ENCODE assay signal across 24 cellular contexts in genomic region chr2:37571571-37572136, GRCh38.
DNase-seq lines count a peak whose midpoint lies in the region; ATAC-seq and TF ChIP-seq lines count a peak whose summit lies in the region.
"Had no signal": no experiment of that assay in that cellular context is flagged by ENCODE, and none has a peak within 500 bp of the region (broad histone marks: within the 10 kb centered on the region; RNA-seq: fewer than 3 reads in every experiment).

No MANE protein-coding gene starts in this region.

- peak overlapping the region; percentile 17 to 75 for H2BK12ac ChIP-seq in mesenchymal stem cell (ENCODE audit: low read length in 2 of 2)

- no peak overlapping the region for H2BK5ac ChIP-seq in mesenchymal stem cell (ENCODE audit: low read depth, low read length, poor library complexity, severe bottlenecking)

- TF ChIP-seq CTCF in tibial artery (IDR thresholded peaks at IDR 0.05), result no peak
- no peak for TF ChIP-seq CTCF in omental fat pad (IDR thresholded peaks at IDR 0.05)
- TF ChIP-seq CTCF in gastroesophageal sphincter (IDR thresholded peaks at IDR 0.05), result no peak

- peaks cover 0 to 6% of the 10 kb centered on the region in 2 donors for H3K9me3 Mint-ChIP-seq in activated T-cell treated with anti-CD3 and anti-CD28 coated beads, Interleukin-2, amount 50 U/mL, for 72 hours
- H3K9me3 Mint-ChIP-seq in stimulated activated naive CD8-positive, alpha-beta T cell treated with anti-CD3 and anti-CD28 coated beads, Interleukin-15, amount 100 ng/mL, for 72 hours, result peaks cover 3 to 8% of the 10 kb centered on the region in 2 donors

- no peak overlapping the region for H4K91ac ChIP-seq in mesenchymal stem cell (ENCODE audit: low read length)

- peak overlapping the region; percentile 6 for H2BK120ac ChIP-seq in mesenchymal stem cell (ENCODE audit: low read depth, low read length)

- H4K8ac ChIP-seq in mesenchymal stem cell (ENCODE audit: low read length), result peak overlapping the region; percentile 35

- H3K9me3 ChIP-seq in adipocyte (ENCODE audit: control insufficient read depth, low read length) (no peaks in the 10 kb centered on the region), mesenchymal stem cell (ENCODE audit: control insufficient read depth, low read length) (no peaks in the 10 kb centered on the region), tibial artery (no peaks in the 10 kb centered on the region), gastroesophageal sphincter (no peaks in the 10 kb centered on the region)
- H3K9me3 ChIP-seq: BE2C, colonic mucosa, thyroid gland had no signal

- H3K27me3 ChIP-seq in adipocyte (replicated peaks; ENCODE audit: control insufficient read depth, insufficient read depth, low read length) (no peaks in the 10 kb centered on the region), mesenchymal stem cell (ENCODE audit: control insufficient read depth in 1 of 2, insufficient read depth in 1 of 2, low read length in 2 of 2) (no peaks in the 10 kb centered on the region), tibial artery (no peaks in the 10 kb centered on the region), gastroesophageal sphincter (no peaks in the 10 kb centered on the region)
- H3K27me3 ChIP-seq: BE2C, colonic mucosa, thyroid gland had no signal

- H3K36me3 ChIP-seq in adipocyte (ENCODE audit: control insufficient read depth, insufficient read depth, low read length, severe bottlenecking) (no peaks in the 10 kb centered on the region), mesenchymal stem cell (ENCODE audit: control insufficient read depth in 1 of 2, insufficient read depth in 2 of 2, low read depth in 1 of 2, low read length in 2 of 2) (no peaks in the 10 kb centered on the region), tibial artery (no peaks in the 10 kb centered on the region), gastroesophageal sphincter (no peaks in the 10 kb centered on the region)
- H3K36me3 ChIP-seq: BE2C, colonic mucosa, thyroid gland had no signal

- H3K14ac ChIP-seq in mesenchymal stem cell (ENCODE audit: low read length in 2 of 2), result no peak overlapping the region

- H3K4me2 ChIP-seq in mesenchymal stem cell (ENCODE audit: low read length, poor library complexity, severe bottlenecking), result no peak overlapping the region
- H3K4me2 ChIP-seq: GM23338 had no signal

- peaks cover 43% of the 10 kb centered on the region for H3K4me1 Mint-ChIP-seq in activated T-cell treated with anti-CD3 and anti-CD28 coated beads, Interleukin-2, amount 50 U/mL, for 72 hours (ENCODE audit: low read depth)
- H3K4me1 Mint-ChIP-seq in stimulated activated naive CD8-positive, alpha-beta T cell treated with anti-CD3 and anti-CD28 coated beads, Interleukin-15, amount 100 ng/mL, for 72 hours, result peaks cover 23% of the 10 kb centered on the region

- H2BK15ac ChIP-seq in mesenchymal stem cell (ENCODE audit: low read depth, poor library complexity, severe bottlenecking), result peak overlapping the region; percentile 39

- peak overlapping the region; percentile 14 for H2AK5ac ChIP-seq in mesenchymal stem cell (ENCODE audit: low read length, severe bottlenecking)

- TF ChIP-seq EP300 in gastroesophageal sphincter (IDR thresholded peaks at IDR 0.05), result no peak

- intact Hi-C loops in tibial artery (cut with DNase I; ENCODE audit: low total_unique reads), result no loop called here

- ATAC-seq in activated T-cell treated with anti-CD3 and anti-CD28 coated beads, Interleukin-2, amount 50 U/mL, for 72 hours (replicated peaks in 1 of 2), result no peak
- ATAC-seq in omental fat pad (ENCODE audit: low FRiP score) (no peak), gastroesophageal sphincter (no peak)
- no peak for ATAC-seq in stimulated activated naive CD8-positive, alpha-beta T cell treated with anti-CD3 and anti-CD28 coated beads, Interleukin-15, amount 100 ng/mL, for 72 hours
- ATAC-seq: GM23338, T-cell had no signal

- H3K9ac ChIP-seq in adipocyte (ENCODE audit: low read length), result peak overlapping the region; percentile 60
- peak overlapping the region; percentile 78 for H3K9ac ChIP-seq in mesenchymal stem cell (ENCODE audit: low read length)

- H3K79me1 ChIP-seq in mesenchymal stem cell (replicated peaks; ENCODE audit: low read length, poor library complexity, severe bottlenecking), result no peaks in the 10 kb centered on the region

- H3K4ac ChIP-seq in mesenchymal stem cell (ENCODE audit: low read depth in 1 of 2, low read length in 2 of 2), result peak overlapping the region; percentile 24 to 62

- H3K36me3 Mint-ChIP-seq in activated T-cell treated with anti-CD3 and anti-CD28 coated beads, Interleukin-2, amount 50 U/mL, for 72 hours (ENCODE audit: insufficient read depth in 2 of 2), result peaks cover 2 to 5% of the 10 kb centered on the region in 2 donors
- H3K36me3 Mint-ChIP-seq: mesothelial cell of epicardium, T-cell had no signal

- TF ChIP-seq POLR2A in gastroesophageal sphincter (IDR thresholded peaks at IDR 0.05), result no peak

- H3K27me3 Mint-ChIP-seq in activated T-cell treated with anti-CD3 and anti-CD28 coated beads, Interleukin-2, amount 50 U/mL, for 72 hours (ENCODE audit: low read depth), result peaks cover 6% of the 10 kb centered on the region
- no peaks in the 10 kb centered on the region for H3K27me3 Mint-ChIP-seq in stimulated activated naive CD8-positive, alpha-beta T cell treated with anti-CD3 and anti-CD28 coated beads, Interleukin-15, amount 100 ng/mL, for 72 hours
- H3K27me3 Mint-ChIP-seq: effector memory CD8-positive, alpha-beta T cell; natural killer cell treated with Interleukin-12 subunit alpha and Interleukin-12 subunit beta and Interleukin-15 and Interleukin-18, amount 100 ng/mL, for 72 hours; T-cell had no signal

- H3K4me1 ChIP-seq in adipocyte (ENCODE audit: control insufficient read depth, insufficient read depth, low read length) (peaks cover 52% of the 10 kb centered on the region), mesenchymal stem cell (ENCODE audit: control insufficient read depth, insufficient read depth, low read depth, low read length) (peaks cover 2% of the 10 kb centered on the region), tibial artery (peaks cover 0 to 59% (median 21%) of the 10 kb centered on the region in 4 donors), gastroesophageal sphincter (peaks cover 0 to 49% (median 18%) of the 10 kb centered on the region in 3 donors)
- H3K4me1 ChIP-seq: colonic mucosa, thyroid gland had no signal

- peak overlapping the region; percentile 33 to 54 for H3K4me3 Mint-ChIP-seq in activated T-cell treated with anti-CD3 and anti-CD28 coated beads, Interleukin-2, amount 50 U/mL, for 72 hours
- H3K4me3 Mint-ChIP-seq in stimulated activated naive CD8-positive, alpha-beta T cell treated with anti-CD3 and anti-CD28 coated beads, Interleukin-15, amount 100 ng/mL, for 72 hours, result no peak overlapping the region
- H3K4me3 Mint-ChIP-seq: activated naive CD8-positive, alpha-beta T cell treated with anti-CD3 and anti-CD28 coated beads, Interleukin-2, amount 10 ng/mL, durations not matched to agents 7 days and 5 days; effector memory CD8-positive, alpha-beta T cell; GM23338; mesothelial cell of epicardium; stimulated activated naive B cell treated with anti-CD40 and anti-IgM and Interleukin-4, amounts not matched to agents 10 μg/mL and 1 μg/mL and 100 μg/mL, for 72 hours; T-cell had no signal

- no peak overlapping the region for H2AFZ ChIP-seq in mesenchymal stem cell (ENCODE audit: low read depth, low read length)
- H2AFZ ChIP-seq: GM23338 had no signal

- H3K27ac Mint-ChIP-seq in activated T-cell treated with anti-CD3 and anti-CD28 coated beads, Interleukin-2, amount 50 U/mL, for 72 hours, result peak overlapping the region; percentile 33
- no peak overlapping the region for H3K27ac Mint-ChIP-seq in stimulated activated naive CD8-positive, alpha-beta T cell treated with anti-CD3 and anti-CD28 coated beads, Interleukin-15, amount 100 ng/mL, for 72 hours
- H3K27ac Mint-ChIP-seq: activated naive CD8-positive, alpha-beta T cell treated with anti-CD3 and anti-CD28 coated beads, Interleukin-2, amount 10 ng/mL, durations not matched to agents 7 days and 5 days; GM23338; mesothelial cell of epicardium; stimulated activated naive B cell treated with anti-CD40 and anti-IgM and Interleukin-4, amounts not matched to agents 10 μg/mL and 1 μg/mL and 100 μg/mL, for 72 hours; T-cell had no signal

- H3K18ac ChIP-seq in mesenchymal stem cell (ENCODE audit: low read depth in 1 of 2, low read length in 2 of 2), result peak overlapping the region; percentile 13 to 46

- WGBS in mesenchymal stem cell, result 97% methylated on average over 7 of the region's 7 CpGs
- 62 to 93% methylated on average over 5 to 7 of the region's 7 CpGs for WGBS in gastroesophageal sphincter (ENCODE audit: low coverage in 1 of 2), 2 donors

- no peak for DNase-seq in activated T-cell treated with anti-CD3 and anti-CD28 coated beads, Interleukin-2, amount 50 U/mL, for 72 hours
- DNase-seq in activated T-cell treated with anti-CD3 and anti-CD28 coated beads for 4 hours (no peak), adipocyte (ENCODE audit: low read depth) (no peak), mesenchymal stem cell (no peak), tibial artery (no peak), omental fat pad (ENCODE audit: low spot score) (no peak)
- no peak for DNase-seq in stimulated activated naive CD8-positive, alpha-beta T cell treated with anti-CD3 and anti-CD28 coated beads, Interleukin-15, amount 100 ng/mL, for 72 hours
- DNase-seq: activated CD4-positive, alpha-beta T cell treated with anti-CD3 and anti-CD28 coated beads for 1 hour; activated naive CD8-positive, alpha-beta T cell treated with anti-CD3 and anti-CD28 coated beads, Interleukin-2, amount 10 ng/mL, durations not matched to agents 7 days and 5 days; colonic mucosa; COR-L47; effector memory CD8-positive, alpha-beta T cell; NCI-H1048; NCI-H1930; NCI-H82; SHP77 treated with DMSO at 0.1 percent for 48 hours; stimulated activated naive B cell treated with anti-CD40 and anti-IgM and Interleukin-4, amounts not matched to agents 10 μg/mL and 1 μg/mL and 100 μg/mL, for 72 hours; T-cell; thyroid gland had no signal

- no peak overlapping the region for H3K27ac ChIP-seq in mesenchymal stem cell (ENCODE audit: low read length, poor library complexity, severe bottlenecking)
- H3K27ac ChIP-seq in tibial artery, result peak overlapping the region; percentile 36 to 53
- peak overlapping the region in 2 of 4 donors; percentile 34 to 71 for H3K27ac ChIP-seq in gastroesophageal sphincter
- H3K27ac ChIP-seq: colonic mucosa, thyroid gland had no signal

- H3K23ac ChIP-seq in mesenchymal stem cell (ENCODE audit: low read length in 2 of 2), result no peak overlapping the region

- H3K4me3 ChIP-seq in adipocyte (ENCODE audit: low read length) (no peak overlapping the region), mesenchymal stem cell (ENCODE audit: insufficient read depth in 1 of 2, low read depth in 1 of 2, low read length in 2 of 2) (no peak overlapping the region), tibial artery (no peak overlapping the region), gastroesophageal sphincter (no peak overlapping the region)
- H3K4me3 ChIP-seq: colonic mucosa, GM23338, thyroid gland had no signal

Comparison
In these comparisons a context has a peak if more than half of its experiments do, and no peak if none do; other contexts are left out.
1. H3K4me3 Mint-ChIP-seq: peak in activated T-cell treated with anti-CD3 and anti-CD28 coated beads, Interleukin-2, amount 50 U/mL, for 72 hours (2 of 2); none in stimulated activated naive CD8-positive, alpha-beta T cell treated with anti-CD3 and anti-CD28 coated beads, Interleukin-15, amount 100 ng/mL, for 72 hours (0 of 2).